ENCODE assay signal across 13 cellular contexts in the genomic region with DNA sequence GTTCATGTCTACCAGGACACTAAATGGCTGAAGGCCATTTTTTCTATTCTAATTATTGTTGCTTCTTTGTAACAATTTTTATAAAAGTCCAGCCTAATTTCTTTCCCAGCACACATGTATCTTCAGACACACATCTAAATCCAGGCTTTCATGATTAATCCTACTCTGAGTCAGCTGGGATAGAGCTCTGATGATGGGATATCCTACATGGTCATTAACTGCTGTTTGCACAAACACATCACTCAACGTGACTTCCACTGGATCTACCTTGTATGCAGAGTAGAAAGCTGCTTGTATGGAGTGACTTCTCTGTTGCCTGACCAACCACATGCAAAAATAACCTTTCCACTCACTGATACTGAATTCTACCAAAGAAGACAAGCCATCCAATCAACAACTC.
A peak's percentile ranks its signal among the peaks of the same experiment; 100 is the strongest.
DNase-seq lines count a peak whose midpoint lies in the region; ATAC-seq, FAIRE-seq and TF ChIP-seq lines count a peak whose summit lies in the region.
"Had no signal": no experiment of that assay in that cellular context is flagged by ENCODE, and none has a peak within 500 bp of the region (broad histone marks: within the 10 kb centered on the region; RNA-seq: fewer than 3 reads in every experiment).

No MANE protein-coding gene starts in this region.

- H3K4me2 ChIP-seq in hepatocyte = peak overlapping the region; percentile 68

- CTCF ChIA-PET in GM10248 (lab: Yijun Ruan, JAX) = no interaction called here

- peak overlapping the region; percentile 70 for H3K27ac ChIP-seq in 22Rv1
- peak overlapping the region; percentile 85 for H3K27ac ChIP-seq in hepatocyte
- H3K27ac ChIP-seq in right cardiac atrium (ENCODE audit: low read length) = no peak overlapping the region
- H3K27ac ChIP-seq: HL-60 had no signal

- H3K4me1 ChIP-seq in hepatocyte (ENCODE audit: insufficient read depth) (peaks cover 28% of the 10 kb centered on the region), right cardiac atrium (ENCODE audit: control insufficient read depth, insufficient read depth, low read length) (peaks cover 3% of the 10 kb centered on the region)

- WGBS in hepatocyte (ENCODE audit: low lambda C conversion rate, missing lambda C conversion rate) = 21% methylated on average over 1 of the region's 1 CpG
- WGBS in right cardiac atrium = 61% methylated on average over 1 of the region's 1 CpG

- no peaks in the 10 kb centered on the region for H3K9me3 ChIP-seq in hepatocyte (ENCODE audit: low read depth)
- H3K9me3 ChIP-seq in right cardiac atrium (ENCODE audit: control insufficient read depth, low read length) = no peaks in the 10 kb centered on the region

- TF ChIP-seq CTCF in 22Rv1 (IDR thresholded peaks at IDR 0.05) (no peak), hepatocyte (IDR thresholded peaks at IDR 0.05; ENCODE audit: poor library complexity) (no peak), GM10248 (IDR thresholded peaks at IDR 0.05; ENCODE audit: control extremely low read depth, extremely low read depth, low read depth, missing control alignments) (no peak)

- no peaks in the 10 kb centered on the region for H4K20me1 ChIP-seq in hepatocyte (ENCODE audit: insufficient read depth, poor library complexity, severe bottlenecking)

- H3K9me2 ChIP-seq in hepatocyte (replicated peaks; ENCODE audit: insufficient read depth) = no peaks in the 10 kb centered on the region

- H3K4me3 ChIP-seq in hepatocyte (no peak overlapping the region), right cardiac atrium (ENCODE audit: low read length) (no peak overlapping the region)

- H2AFZ ChIP-seq in hepatocyte = no peak overlapping the region

- H3K36me3 ChIP-seq in hepatocyte (replicated peaks; ENCODE audit: insufficient read depth, low read depth) = no peaks in the 10 kb centered on the region

- ATAC-seq in HG02938 (IDR thresholded peaks at IDR 0.05; ENCODE audit: unreplicated experiment) = no peak
- ATAC-seq in right cardiac atrium = no peak
- ATAC-seq: HCT116; stimulated activated naive CD8-positive, alpha-beta T cell treated with anti-CD3 and anti-CD28 coated beads, Interleukin-15, Interleukin-2, amounts not matched to agents 100 U/mL and 50 U/mL, for 24 hours had no signal

- peak; percentile 60 for DNase-seq in HT-29 (ENCODE audit: low spot score)
- peak; percentile 58 for DNase-seq in RCC 7860 (ENCODE audit: low spot score)
- DNase-seq in hepatocyte (ENCODE audit: low spot score) = peak; percentile 51
- no peak for DNase-seq in GM10248 (ENCODE audit: extremely low spot score)
- DNase-seq in islet precursor cell = no peak
- no peak for DNase-seq in right cardiac atrium
- DNase-seq: anterior cingulate cortex; occipital lobe; stimulated activated naive CD8-positive, alpha-beta T cell treated with anti-CD3 and anti-CD28 coated beads, Interleukin-15, Interleukin-2, amounts not matched to agents 100 U/mL and 50 U/mL, for 24 hours had no signal

- intact Hi-C loops in right cardiac atrium (cut with DNase I) = no loop called here

- H3K79me2 ChIP-seq in hepatocyte = peaks cover 25% of the 10 kb centered on the region

- H3K27me3 ChIP-seq in hepatocyte (no peaks in the 10 kb centered on the region), right cardiac atrium (ENCODE audit: control insufficient read depth, insufficient read depth) (no peaks in the 10 kb centered on the region)

- peak; percentile 78 for FAIRE-seq in RCC 7860 (lab: Jason Lieb, UNC)

- POLR2A ChIA-PET in GM10248 (lab: Yijun Ruan, JAX) = no interaction called here

Comparison
In these comparisons a context has a peak if more than half of its experiments do, and no peak if none do; other contexts are left out.
1. DNase-seq: peak in HT-29 (single experiment), RCC 7860 (single experiment) and hepatocyte (single experiment); none in GM10248 (single experiment), islet precursor cell (single experiment) and right cardiac atrium (0 of 3).